ENCODE assay signal across 1 cellular context in the genomic region with DNA sequence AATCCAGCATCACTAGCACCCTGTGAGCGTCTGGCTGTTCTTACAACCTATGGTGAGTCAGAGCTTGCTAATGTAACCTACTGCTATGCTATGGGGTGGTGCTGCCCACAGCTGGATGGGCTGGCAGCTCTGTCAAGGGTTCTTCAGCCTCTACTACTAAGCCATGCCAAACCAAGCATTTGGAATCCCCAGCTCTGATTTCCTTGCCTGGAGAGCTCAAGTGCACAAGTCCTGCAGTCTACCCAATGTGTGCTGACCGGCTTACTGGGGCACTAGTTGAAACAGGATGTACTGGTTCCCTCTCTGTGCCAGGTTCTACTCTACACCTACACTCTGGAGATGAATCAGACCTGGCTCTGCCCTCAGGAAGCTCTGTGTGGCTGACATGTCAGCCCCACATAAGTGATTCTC.
TF ChIP-seq lines count a peak whose summit lies in the region.

No MANE protein-coding gene starts in this region.

TF ChIP-seq in GM23338, 12 proteins besides CTCF, POLR2A, EP300 and RAD21 (continued from another document):
- TF ChIP-seq, protein P1, sequence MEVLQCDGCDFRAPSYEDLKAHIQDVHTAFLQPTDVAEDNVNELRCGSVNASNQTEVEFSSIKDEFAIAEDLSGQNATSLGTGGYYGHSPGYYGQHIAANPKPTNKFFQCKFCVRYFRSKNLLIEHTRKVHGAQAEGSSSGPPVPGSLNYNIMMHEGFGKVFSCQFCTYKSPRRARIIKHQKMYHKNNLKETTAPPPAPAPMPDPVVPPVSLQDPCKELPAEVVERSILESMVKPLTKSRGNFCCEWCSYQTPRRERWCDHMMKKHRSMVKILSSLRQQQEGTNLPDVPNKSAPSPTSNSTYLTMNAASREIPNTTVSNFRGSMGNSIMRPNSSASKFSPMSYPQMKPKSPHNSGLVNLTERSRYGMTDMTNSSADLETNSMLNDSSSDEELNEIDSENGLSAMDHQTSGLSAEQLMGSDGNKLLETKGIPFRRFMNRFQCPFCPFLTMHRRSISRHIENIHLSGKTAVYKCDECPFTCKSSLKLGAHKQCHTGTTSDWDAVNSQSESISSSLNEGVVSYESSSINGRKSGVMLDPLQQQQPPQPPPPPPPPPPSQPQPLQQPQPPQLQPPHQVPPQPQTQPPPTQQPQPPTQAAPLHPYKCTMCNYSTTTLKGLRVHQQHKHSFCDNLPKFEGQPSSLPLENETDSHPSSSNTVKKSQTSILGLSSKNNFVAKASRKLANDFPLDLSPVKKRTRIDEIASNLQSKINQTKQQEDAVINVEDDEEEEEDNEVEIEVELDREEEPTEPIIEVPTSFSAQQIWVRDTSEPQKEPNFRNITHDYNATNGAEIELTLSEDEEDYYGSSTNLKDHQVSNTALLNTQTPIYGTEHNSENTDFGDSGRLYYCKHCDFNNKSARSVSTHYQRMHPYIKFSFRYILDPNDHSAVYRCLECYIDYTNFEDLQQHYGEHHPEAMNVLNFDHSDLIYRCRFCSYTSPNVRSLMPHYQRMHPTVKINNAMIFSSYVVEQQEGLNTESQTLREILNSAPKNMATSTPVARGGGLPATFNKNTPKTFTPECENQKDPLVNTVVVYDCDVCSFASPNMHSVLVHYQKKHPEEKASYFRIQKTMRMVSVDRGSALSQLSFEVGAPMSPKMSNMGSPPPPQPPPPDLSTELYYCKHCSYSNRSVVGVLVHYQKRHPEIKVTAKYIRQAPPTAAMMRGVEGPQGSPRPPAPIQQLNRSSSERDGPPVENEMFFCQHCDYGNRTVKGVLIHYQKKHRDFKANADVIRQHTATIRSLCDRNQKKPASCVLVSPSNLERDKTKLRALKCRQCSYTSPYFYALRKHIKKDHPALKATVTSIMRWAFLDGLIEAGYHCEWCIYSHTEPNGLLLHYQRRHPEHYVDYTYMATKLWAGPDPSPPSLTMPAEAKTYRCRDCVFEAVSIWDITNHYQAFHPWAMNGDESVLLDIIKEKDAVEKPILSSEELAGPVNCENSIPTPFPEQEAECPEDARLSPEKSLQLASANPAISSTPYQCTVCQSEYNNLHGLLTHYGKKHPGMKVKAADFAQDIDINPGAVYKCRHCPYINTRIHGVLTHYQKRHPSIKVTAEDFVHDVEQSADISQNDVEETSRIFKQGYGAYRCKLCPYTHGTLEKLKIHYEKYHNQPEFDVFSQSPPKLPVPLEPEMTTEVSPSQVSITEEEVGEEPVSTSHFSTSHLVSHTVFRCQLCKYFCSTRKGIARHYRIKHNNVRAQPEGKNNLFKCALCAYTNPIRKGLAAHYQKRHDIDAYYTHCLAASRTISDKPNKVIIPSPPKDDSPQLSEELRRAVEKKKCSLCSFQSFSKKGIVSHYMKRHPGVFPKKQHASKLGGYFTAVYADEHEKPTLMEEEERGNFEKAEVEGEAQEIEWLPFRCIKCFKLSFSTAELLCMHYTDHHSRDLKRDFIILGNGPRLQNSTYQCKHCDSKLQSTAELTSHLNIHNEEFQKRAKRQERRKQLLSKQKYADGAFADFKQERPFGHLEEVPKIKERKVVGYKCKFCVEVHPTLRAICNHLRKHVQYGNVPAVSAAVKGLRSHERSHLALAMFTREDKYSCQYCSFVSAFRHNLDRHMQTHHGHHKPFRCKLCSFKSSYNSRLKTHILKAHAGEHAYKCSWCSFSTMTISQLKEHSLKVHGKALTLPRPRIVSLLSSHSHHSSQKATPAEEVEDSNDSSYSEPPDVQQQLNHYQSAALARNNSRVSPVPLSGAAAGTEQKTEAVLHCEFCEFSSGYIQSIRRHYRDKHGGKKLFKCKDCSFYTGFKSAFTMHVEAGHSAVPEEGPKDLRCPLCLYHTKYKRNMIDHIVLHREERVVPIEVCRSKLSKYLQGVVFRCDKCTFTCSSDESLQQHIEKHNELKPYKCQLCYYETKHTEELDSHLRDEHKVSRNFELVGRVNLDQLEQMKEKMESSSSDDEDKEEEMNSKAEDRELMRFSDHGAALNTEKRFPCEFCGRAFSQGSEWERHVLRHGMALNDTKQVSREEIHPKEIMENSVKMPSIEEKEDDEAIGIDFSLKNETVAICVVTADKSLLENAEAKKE (CRISPR knock-in tag; IDR thresholded peaks at IDR 0.05) = no peak
- TF ChIP-seq CREB1 (CRISPR knock-in tag; IDR thresholded peaks at IDR 0.05; ENCODE audit: low read depth) (no peak), POLR2AphosphoS5 (IDR thresholded peaks at IDR 0.05; ENCODE audit: low read depth) (no peak), NANOG (IDR thresholded peaks at IDR 0.05; ENCODE audit: borderline replicate concordance) (no peak), STAT1 (IDR thresholded peaks at IDR 0.05; ENCODE audit: unreplicated experiment) (no peak)
